In genomic region chr16:3459401-3460090, GRCh38 we compare ENCODE assay signal across 8 cellular contexts. TPM values are rescaled to one million over a fixed set of nuclear protein-coding genes. Genes with fewer than 3 reads are reported as not detected.
DNase-seq lines count a peak whose midpoint lies in the region; ATAC-seq and TF ChIP-seq lines count a peak whose summit lies in the region.

No MANE protein-coding gene starts in this region.

- H2AFZ ChIP-seq in IMR-90 (replicated peaks; ENCODE audit: low read length, poor library complexity): no peak overlapping the region

- no peak overlapping the region for H4K8ac ChIP-seq in IMR-90 (ENCODE audit: low read depth in 2 of 2, low read length in 2 of 2)

- no peak for DNase-seq in A673 (ENCODE audit: low spot score)
- DNase-seq in IMR-90: peak; percentile 29
- no peak for DNase-seq in brain microvascular endothelial cell
- no peak for DNase-seq in RWPE1 (ENCODE audit: low spot score)
- DNase-seq in DMS153 (lab: John Stamatoyannopoulos, UW): no peak
- no peak for DNase-seq in SHP77 (lab: John Stamatoyannopoulos, UW)

- TF ChIP-seq RAD21 in IMR-90 (IDR thresholded peaks at IDR 0.05; ENCODE audit: low read length): no peak

- H2BK20ac ChIP-seq in IMR-90 (ENCODE audit: low read depth, low read length): no peak overlapping the region

- H2BK15ac ChIP-seq in IMR-90 (ENCODE audit: low read depth, low read length): no peak overlapping the region

- no peak overlapping the region for H4K91ac ChIP-seq in IMR-90 (ENCODE audit: insufficient read depth, low read depth, low read length)

- H3K4me3 ChIP-seq in A673 (ENCODE audit: low read depth, low read length, poor library complexity, severe bottlenecking) (peak overlapping the region; percentile 87), IMR-90 (ENCODE audit: insufficient read depth, low read depth, low read length) (peak overlapping the region; percentile 86; the same call in 1 of the 2 replicates), brain microvascular endothelial cell (ENCODE audit: low read depth, low read length) (peak overlapping the region; percentile 27), mesodermal cell (ENCODE audit: extremely low read depth, insufficient read depth, low read length, poor library complexity, severe bottlenecking) (peak overlapping the region; percentile 76)

- 0 out of 2 replicates have a peak overlapping the region, but pooled peaks have one; percentile 93 for H3K23ac ChIP-seq in IMR-90 (ENCODE audit: low read depth, low read length)

- H3K27me3 ChIP-seq in A673 (replicated peaks; ENCODE audit: insufficient read depth, low read depth, low read length, poor library complexity) (no peaks in the 10 kb centered on the region), IMR-90 (ENCODE audit: control insufficient read depth, insufficient read depth, low read length) (no peaks in the 10 kb centered on the region), brain microvascular endothelial cell (replicated peaks) (no peaks in the 10 kb centered on the region)

- H2BK5ac ChIP-seq in IMR-90 (ENCODE audit: low read depth, low read length, poor library complexity, severe bottlenecking): peak overlapping the region; percentile 89

- no peak for TF ChIP-seq POLR2A in IMR-90 (IDR thresholded peaks at IDR 0.05; ENCODE audit: low read depth, low read length)

- no peak overlapping the region for H2BK120ac ChIP-seq in IMR-90 (ENCODE audit: low read depth, low read length)

- no peak overlapping the region for H4K5ac ChIP-seq in IMR-90 (ENCODE audit: low read depth, low read length)

- POLR2A ChIA-PET in A673 (lab: Charles Lee; ENCODE audit: low non-redundant PET): no interaction called here
- POLR2A ChIA-PET in IMR-90 (lab: Charles Lee; ENCODE audit: unreplicated experiment): no interaction called here
- POLR2A ChIA-PET in RWPE1 (lab: Yijun Ruan, JAX; ENCODE audit: low non-redundant PET): no interaction called here

- no peak overlapping the region for H3K4ac ChIP-seq in IMR-90 (ENCODE audit: low read depth, low read length)

- intact Hi-C loops in A673 (cut with micrococcal nuclease; ENCODE audit: unreplicated experiment) (no loop called here), IMR-90 (cut with micrococcal nuclease) (loop anchor here (2.0 kb wide), 2 partner anchors 41 to 59 kb away; partner anchors contain the start of genes CLUAP1, ZNF174 and ZSCAN32)

- H3K56ac ChIP-seq in IMR-90 (ENCODE audit: extremely low read depth, insufficient read depth, low read length): no peak overlapping the region

- CTCF ChIA-PET in A673 (lab: Charles Lee) (no interaction called here), IMR-90 (lab: Yijun Ruan, JAX) (no interaction called here), RWPE1 (lab: Yijun Ruan, JAX) (no interaction called here)

- H3K79me1 ChIP-seq in IMR-90 (ENCODE audit: low read depth in 1 of 2, low read length in 2 of 2): peaks cover 11 to 71% of the 10 kb centered on the region in 2 experiments

- ATAC-seq in IMR-90 (ENCODE audit: low read depth): no peak
- ATAC-seq in HG02885 (IDR thresholded peaks at IDR 0.05; ENCODE audit: poor library complexity, unreplicated experiment): no peak

- H3K14ac ChIP-seq in IMR-90 (replicated peaks; ENCODE audit: low read depth, low read length): no peak overlapping the region

- no peak overlapping the region for H2AK9ac ChIP-seq in IMR-90 (replicated peaks; ENCODE audit: low read depth, low read length, poor library complexity)

- no peaks in the 10 kb centered on the region for H3K36me3 ChIP-seq in A673 (ENCODE audit: insufficient read depth, low read length, poor library complexity, severe bottlenecking)
- no peaks in the 10 kb centered on the region for H3K36me3 ChIP-seq in IMR-90 (ENCODE audit: control insufficient read depth, insufficient read depth, low read length)
- H3K36me3 ChIP-seq in brain microvascular endothelial cell (replicated peaks): no peaks in the 10 kb centered on the region
- H3K36me3 ChIP-seq in mesodermal cell (ENCODE audit: control insufficient read depth, insufficient read depth, low read length): peaks cover 12% of the 10 kb centered on the region

- TF ChIP-seq CTCF in A673 (conservative IDR thresholded peaks at IDR 0.05; ENCODE audit: low read depth, low read length) (no peak), IMR-90 (conservative IDR thresholded peaks at IDR 0.05; ENCODE audit: low read depth, low read length) (no peak), brain microvascular endothelial cell (IDR thresholded peaks at IDR 0.05; ENCODE audit: low read depth, low read length, missing control alignments) (no peak), RWPE1 (conservative IDR thresholded peaks at IDR 0.05; ENCODE audit: low read depth) (no peak)

- no peak overlapping the region for H3K18ac ChIP-seq in IMR-90 (ENCODE audit: low read depth, low read length)

- H3K9ac ChIP-seq in IMR-90 (ENCODE audit: low read depth, low read length): peak overlapping the region; percentile 90

- in situ Hi-C loops in IMR-90 (cut with MboI; ENCODE audit: low sequenced_read_pairs) (no loop called here), brain microvascular endothelial cell (cut with HindIII; ENCODE audit: low pct_ligation_motif_present, low sequenced_read_pairs) (no loop called here)

- H3K9me1 ChIP-seq in IMR-90 (ENCODE audit: insufficient read depth, low read length): peaks cover 26% of the 10 kb centered on the region

- H4K20me1 ChIP-seq in IMR-90 (ENCODE audit: insufficient read depth, low read length): peaks cover 59% of the 10 kb centered on the region

- H3K9me3 ChIP-seq in A673 (ENCODE audit: low read depth, low read length, poor library complexity, severe bottlenecking): no peaks in the 10 kb centered on the region
- no peaks in the 10 kb centered on the region for H3K9me3 ChIP-seq in IMR-90 (ENCODE audit: control insufficient read depth, insufficient read depth, low read length)
- H3K9me3 ChIP-seq in mesodermal cell (ENCODE audit: control insufficient read depth, low read length): no peaks in the 10 kb centered on the region

- dilution Hi-C loops in IMR-90 (cut with HindIII; ENCODE audit: low sequenced_read_pairs, unreplicated experiment): no loop called here

- BruUV-seq in A673 (replicated peaks; lab: Mats Ljungman, UMichigan) (no TSS peak), IMR-90 (replicated peaks; lab: Mats Ljungman, UMichigan) (no TSS peak)

- no peak overlapping the region; the same call in 1 of the 2 replicates for H2AK5ac ChIP-seq in IMR-90 (ENCODE audit: low read depth, low read length)

- H3K4me1 ChIP-seq in A673 (ENCODE audit: insufficient read depth, low read length, poor library complexity, severe bottlenecking) (peaks cover 35% of the 10 kb centered on the region), IMR-90 (ENCODE audit: control insufficient read depth, insufficient read depth, low read length) (peaks cover 13% of the 10 kb centered on the region), mesodermal cell (ENCODE audit: control insufficient read depth, insufficient read depth, low read length, poor library complexity, severe bottlenecking) (peaks cover 34% of the 10 kb centered on the region)

- H3K4me2 ChIP-seq in IMR-90 (ENCODE audit: low read depth, low read length): peak overlapping the region; percentile 96

- WGBS in IMR-90 (ENCODE audit: extremely low coverage in 2 of 2, insufficient read length in 1 of 2), 2 experiments: 100% methylated on average over 2 of the region's 9 CpGs; no CpG with 5 or more reads in 1 of the 2 experiments
- 62 to 77% methylated on average over 5 to 6 of the region's 9 CpGs for WGBS in mesodermal cell (ENCODE audit: insufficient coverage in 2 of 2), 2 experiments

- H3K27ac ChIP-seq in A673 (ENCODE audit: low read depth, low read length, poor library complexity, severe bottlenecking): no peak overlapping the region
- peak overlapping the region; percentile 7; the same call in 1 of the 2 replicates for H3K27ac ChIP-seq in IMR-90 (ENCODE audit: insufficient read depth, low read length)
- H3K27ac ChIP-seq in brain microvascular endothelial cell: peak overlapping the region; percentile 1
- H3K27ac ChIP-seq in mesodermal cell (ENCODE audit: low read depth, low read length, severe bottlenecking): peak overlapping the region; percentile 90
- no peak overlapping the region for H3K27ac ChIP-seq in RWPE1

TF ChIP-seq in IMR-90, 13 proteins besides CTCF, POLR2A, EP300 and RAD21 (continues in another document):
- no peak for TF ChIP-seq RFX5 (IDR thresholded peaks at IDR 0.05; ENCODE audit: low read depth, low read length)

RNA-seq across cellular contexts. Expression of gene NAA60, which starts 16.1 kb away (rescaled TPM):
- total RNA-seq in A673 (2021): 39.4 and 40.7 TPM in 2 replicates
- 5.6 and 7.5 TPM in 2 replicates for total RNA-seq in IMR-90 (2012; rRNA removed)
- polyA plus RNA-seq in IMR-90 (2012; rRNA removed): 15.2 and 18.0 TPM in 2 replicates
- 9.1 and 16.7 TPM in 2 replicates for polyA plus RNA-seq in IMR-90 (2012; cell fraction: cytosol; rRNA removed)
- polyA plus RNA-seq in IMR-90 (2012; cell fraction: nucleus; rRNA removed; ENCODE audit: low replicate concordance): 25.4 and 50.3 TPM in 2 replicates
- 54.4 TPM for polyA plus RNA-seq in mesodermal cell (2013, experiment 1 of 2)
- polyA plus RNA-seq in mesodermal cell (2013, experiment 2 of 2): 43.7 TPM

RNA-seq across cellular contexts. Expression of gene ZNF597, which starts 16.2 kb away (rescaled TPM):
- total RNA-seq in A673 (2021) (2.4 and 2.8 TPM in 2 replicates), IMR-90 (2012; rRNA removed) (3.0 and 3.1 TPM in 2 replicates)
- 0.79 and 0.91 TPM in 2 replicates for polyA plus RNA-seq in IMR-90 (2012; rRNA removed)
- 0.24 and 0.31 TPM in 2 replicates for polyA plus RNA-seq in IMR-90 (2012; cell fraction: cytosol; rRNA removed)
- 0.24 and 1.9 TPM in 2 replicates for polyA plus RNA-seq in IMR-90 (2012; cell fraction: nucleus; rRNA removed; ENCODE audit: low replicate concordance)
- 1.9 TPM for polyA plus RNA-seq in mesodermal cell (2013, experiment 1 of 2)
- polyA plus RNA-seq in mesodermal cell (2013, experiment 2 of 2): 2.2 TPM

RNA-seq across cellular contexts. Expression of gene C16orf90, which starts 35.7 kb away (rescaled TPM):
- not detected in 2 replicates for total RNA-seq in A673 (2021)
- total RNA-seq in IMR-90 (2012; rRNA removed): not detected in 2 replicates
- polyA plus RNA-seq in IMR-90 (2012; rRNA removed): not detected in 2 replicates
- not detected in 2 replicates for polyA plus RNA-seq in IMR-90 (2012; cell fraction: cytosol; rRNA removed)
- polyA plus RNA-seq in IMR-90 (2012; cell fraction: nucleus; rRNA removed; ENCODE audit: low replicate concordance): not detected in 2 replicates
- polyA plus RNA-seq in mesodermal cell (2013, experiment 1 of 2): not detected
- polyA plus RNA-seq in mesodermal cell (2013, experiment 2 of 2): not detected

RNA-seq across cellular contexts. Expression of gene CLUAP1, which starts 41.3 kb away (rescaled TPM):
- 22.6 and 36.5 TPM in 2 replicates for total RNA-seq in A673 (2021)
- 6.8 and 13.3 TPM in 2 replicates for total RNA-seq in IMR-90 (2012; rRNA removed)
- polyA plus RNA-seq in IMR-90 (2012; rRNA removed): 10.7 and 14.4 TPM in 2 replicates
- polyA plus RNA-seq in IMR-90 (2012; cell fraction: cytosol; rRNA removed): 1.8 and 2.5 TPM in 2 replicates
- polyA plus RNA-seq in IMR-90 (2012; cell fraction: nucleus; rRNA removed; ENCODE audit: low replicate concordance): 1.8 and 8.2 TPM in 2 replicates
- 20.9 TPM for polyA plus RNA-seq in mesodermal cell (2013, experiment 1 of 2)
- 24.8 TPM for polyA plus RNA-seq in mesodermal cell (2013, experiment 2 of 2)

RNA-seq across cellular contexts. Expression of gene ZNF174, which starts 58.5 kb away (rescaled TPM):
- total RNA-seq in A673 (2021) (12.2 and 13.7 TPM in 2 replicates), IMR-90 (2012; rRNA removed) (5.3 and 7.2 TPM in 2 replicates)
- polyA plus RNA-seq in IMR-90 (2012; rRNA removed): 9.4 and 10.6 TPM in 2 replicates
- 6.6 and 9.8 TPM in 2 replicates for polyA plus RNA-seq in IMR-90 (2012; cell fraction: cytosol; rRNA removed)
- polyA plus RNA-seq in IMR-90 (2012; cell fraction: nucleus; rRNA removed; ENCODE audit: low replicate concordance): 5.1 and 8.9 TPM in 2 replicates
- 10.0 TPM for polyA plus RNA-seq in mesodermal cell (2013, experiment 1 of 2)
- polyA plus RNA-seq in mesodermal cell (2013, experiment 2 of 2): 8.4 TPM

Comparison
In these comparisons a context has a peak if more than half of its experiments do, and no peak if none do; other contexts are left out.
1. H3K27ac ChIP-seq: peak in IMR-90 (single experiment), brain microvascular endothelial cell (single experiment) and mesodermal cell (single experiment); none in A673 (single experiment) and RWPE1 (single experiment).
2. H3K4me3 ChIP-seq: peak in every context shown above with its lines; median percentile 87 in A673; 86 in IMR-90; 76 in mesodermal cell; 27 in brain microvascular endothelial cell.